In the genomic region with DNA sequence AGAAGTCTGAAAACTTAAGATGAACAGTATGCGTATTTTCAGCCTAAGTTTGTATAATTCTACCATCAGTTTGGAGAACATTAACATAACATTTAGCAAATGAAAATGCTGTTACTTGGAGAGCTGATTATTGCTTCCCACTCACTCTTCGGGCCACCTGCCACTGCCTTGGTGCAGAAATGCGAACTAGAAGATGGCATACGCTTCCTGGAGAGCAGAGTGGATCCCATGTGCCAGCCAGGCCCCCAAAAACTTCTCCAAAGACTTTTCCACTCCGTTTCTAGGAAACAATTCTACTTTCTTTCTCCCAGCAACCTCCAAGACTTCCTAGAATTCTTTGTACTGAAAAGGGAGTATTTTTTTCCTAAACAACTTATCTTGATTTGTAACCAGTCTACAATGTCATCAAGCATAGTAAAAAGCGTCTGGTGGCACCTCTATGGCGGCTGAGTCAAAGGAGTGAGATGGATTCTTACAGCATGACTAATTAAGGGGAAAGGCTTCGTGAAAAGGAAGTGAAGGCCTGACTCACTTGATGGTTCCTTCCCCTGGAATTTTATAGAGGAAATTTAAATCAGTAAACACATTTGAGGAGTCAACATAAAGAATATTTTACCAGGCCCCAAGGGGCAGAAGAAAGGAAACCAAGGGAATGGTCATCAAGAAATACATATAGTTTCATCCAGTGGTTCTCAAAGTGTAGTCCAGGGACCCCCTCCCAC, we compare ENCODE assay signal across 8 cellular contexts. TPM values are rescaled to one million over a fixed set of nuclear protein-coding genes. Genes with fewer than 3 reads are reported as not detected.
DNase-seq lines count a peak whose midpoint lies in the region; FAIRE-seq and TF ChIP-seq lines count a peak whose summit lies in the region.

No MANE protein-coding gene starts in this region.

- in situ Hi-C loops in astrocyte of the spinal cord (cut with HindIII; ENCODE audit: low sequenced_read_pairs) = no loop called here

- FAIRE-seq in islet of Langerhans (lab: Jason Lieb, UNC) = peak; percentile 36

- H3K27me3 Mint-ChIP-seq in type B pancreatic cell = no peaks in the 10 kb centered on the region

- no peak for TF ChIP-seq CTCF in astrocyte of the spinal cord (IDR thresholded peaks at IDR 0.05; ENCODE audit: low read depth, low read length)
- TF ChIP-seq CTCF in type B pancreatic cell (conservative IDR thresholded peaks at IDR 0.05) = no peak

- H3K36me3 ChIP-seq in HUES48 (ENCODE audit: control insufficient read depth, insufficient read depth, low read length) = no peaks in the 10 kb centered on the region

- H3K27ac Mint-ChIP-seq in type B pancreatic cell = peak overlapping the region; percentile 87

- H3K9me3 Mint-ChIP-seq in type B pancreatic cell = no peaks in the 10 kb centered on the region

- H3K27me3 ChIP-seq in HUES48 (ENCODE audit: control insufficient read depth, insufficient read depth, low read length) = no peaks in the 10 kb centered on the region

- DNase-seq in astrocyte of the spinal cord (ENCODE audit: low read depth, low spot score) = peak; percentile 91
- no peak for DNase-seq in type B pancreatic cell (ENCODE audit: extremely low spot score, unreplicated experiment)
- no peak for DNase-seq in NCI-H82 (lab: John Stamatoyannopoulos, UW)
- DNase-seq in NCI-H2029 treated with DMSO at 0.1 percent for 48 hours (lab: John Stamatoyannopoulos, UW) = no peak
- DNase-seq in UCSD-AML1 (lab: John Stamatoyannopoulos, UW; ENCODE audit: unreplicated experiment) = no peak
- DNase-seq in NK-92 (lab: John Stamatoyannopoulos, UW; ENCODE audit: unreplicated experiment) = no peak

- H3K9me3 ChIP-seq in HUES48 (ENCODE audit: control insufficient read depth, insufficient read depth, low read length) = no peaks in the 10 kb centered on the region

- peaks cover 41% of the 10 kb centered on the region for H3K4me1 ChIP-seq in HUES48 (ENCODE audit: control insufficient read depth, insufficient read depth, low read length)

- no peak overlapping the region for H3K4me3 Mint-ChIP-seq in type B pancreatic cell

- H3K9ac ChIP-seq in HUES48 (ENCODE audit: low read depth, low read length) = no peak overlapping the region

- peaks cover 36% of the 10 kb centered on the region for H3K36me3 Mint-ChIP-seq in type B pancreatic cell

- H3K4me3 ChIP-seq in HUES48 (ENCODE audit: low read depth, low read length) (no peak overlapping the region), astrocyte of the spinal cord (ENCODE audit: low read depth, low read length) (no peak overlapping the region)

- H3K27ac ChIP-seq in HUES48 (ENCODE audit: low read depth, low read length) = peak overlapping the region; percentile 84

- H3K4me1 Mint-ChIP-seq in type B pancreatic cell (ENCODE audit: unreplicated experiment) = peaks cover 18% of the 10 kb centered on the region

RNA-seq across cellular contexts. Expression of a gene that starts 36.6 kb away (rescaled TPM):
- 29.9 and 34.4 TPM in 2 replicates for total RNA-seq in type B pancreatic cell (ENCODE audit: low replicate concordance)
